23 cellular contexts compared by ENCODE assay signal in genomic region chr14:22381751-22382150, GRCh38.
"Had no signal": no experiment of that assay in that cellular context is flagged by ENCODE, and none has a peak within 500 bp of the region (broad histone marks: within the 10 kb centered on the region; RNA-seq: fewer than 3 reads in every experiment).

No MANE protein-coding gene starts in this region.

- FAIRE-seq: bronchial epithelial cell, islet of Langerhans had no signal

- ATAC-seq: activated CD4-positive, alpha-beta T cell treated with anti-CD3 and anti-CD28 coated beads for 36 hours; activated T-cell treated with anti-CD3 and anti-CD28 coated beads, Interleukin-2, amount 50 U/mL, for 4 hours; effector memory CD8-positive, alpha-beta T cell; gastrocnemius medialis; naive thymus-derived CD8-positive, alpha-beta T cell; WTC11 had no signal

- H3K27ac ChIP-seq: colonic mucosa, dorsolateral prefrontal cortex, esophagus squamous epithelium, gastrocnemius medialis, thyroid gland had no signal

- DNase-seq: activated CD4-positive, alpha-beta T cell treated with anti-CD3 and anti-CD28 coated beads for 36 hours; activated CD4-positive, alpha-beta T cell treated with anti-CD3 and anti-CD28 coated beads, Interleukin-2, amount 50 U/mL, for 4 hours; activated CD8-positive, alpha-beta memory T cell treated with anti-CD3 and anti-CD28 coated beads, Interleukin-2, amount 50 U/mL, for 48 hours; activated naive CD4-positive, alpha-beta T cell treated with Interleukin-2 at 50 U/mL for 16 hours; activated T-cell treated with anti-CD3 and anti-CD28 coated beads, Interleukin-2, amount 50 U/mL, for 4 hours; amygdala; colonic mucosa; dorsolateral prefrontal cortex; effector memory CD8-positive, alpha-beta T cell; esophagus squamous epithelium; gastrocnemius medialis; left cardiac atrium; naive thymus-derived CD8-positive, alpha-beta T cell; spleen; stimulated activated CD4-positive, alpha-beta T cell treated with anti-CD3 and anti-CD28 coated beads, Interleukin-4, amount 100 ng/mL, for 1 hour; stimulated activated naive CD4-positive, alpha-beta T cell treated with Interleukin-2 at 50 U/mL for 16 hours; T1000; thyroid gland had no signal

- H3K9me3 Mint-ChIP-seq: activated T-cell treated with anti-CD3 and anti-CD28 coated beads, Interleukin-2, amount 50 U/mL, for 4 hours; effector memory CD8-positive, alpha-beta T cell; naive thymus-derived CD8-positive, alpha-beta T cell; T-helper 1 cell treated with Interleukin-12 subunit alpha and Interleukin-12 subunit beta and Interleukin-4 antibody, amounts not matched to agents 30 μg/mL and 1 μg/mL, for 36 hours; WTC11 had no signal

- H3K9me3 ChIP-seq: colonic mucosa, esophagus squamous epithelium, gastrocnemius medialis, spleen, thyroid gland had no signal

- H3K36me3 ChIP-seq: colonic mucosa, esophagus squamous epithelium, gastrocnemius medialis, spleen, thyroid gland had no signal

- H3K4me3 ChIP-seq: colonic mucosa, dorsolateral prefrontal cortex, esophagus squamous epithelium, gastrocnemius medialis, spleen, thyroid gland had no signal

- H3K27me3 ChIP-seq: colonic mucosa, gastrocnemius medialis, spleen, thyroid gland had no signal

- H3K27me3 Mint-ChIP-seq: activated CD4-positive, alpha-beta T cell treated with anti-CD3 and anti-CD28 coated beads for 36 hours; effector memory CD8-positive, alpha-beta T cell; naive thymus-derived CD8-positive, alpha-beta T cell had no signal

- H3K4me1 Mint-ChIP-seq: activated CD4-positive, alpha-beta T cell treated with anti-CD3 and anti-CD28 coated beads for 36 hours had no signal

- H3K36me3 Mint-ChIP-seq: naive thymus-derived CD8-positive, alpha-beta T cell; WTC11 had no signal

- H3K4me1 ChIP-seq: colonic mucosa, gastrocnemius medialis, thyroid gland had no signal

- H3K27ac Mint-ChIP-seq: activated CD4-positive, alpha-beta T cell treated with anti-CD3 and anti-CD28 coated beads for 36 hours; effector memory CD8-positive, alpha-beta T cell; progenitor cell of endocrine pancreas; WTC11 had no signal

- H3K4me3 Mint-ChIP-seq: activated CD4-positive, alpha-beta T cell treated with anti-CD3 and anti-CD28 coated beads for 36 hours; activated T-cell treated with anti-CD3 and anti-CD28 coated beads, Interleukin-2, amount 50 U/mL, for 4 hours; effector memory CD8-positive, alpha-beta T cell; naive thymus-derived CD8-positive, alpha-beta T cell; T-helper 1 cell treated with Interleukin-12 subunit alpha and Interleukin-12 subunit beta and Interleukin-4 antibody, amounts not matched to agents 30 μg/mL and 1 μg/mL, for 36 hours; WTC11 had no signal
